In genomic region chr20:44950368-44950767, GRCh38 we compare ENCODE assay signal across 1 cellular context.
TF ChIP-seq lines count a peak whose summit lies in the region.

No MANE protein-coding gene starts in this region.

TF ChIP-seq in HepG2, 621 proteins besides CTCF, POLR2A, EP300 and RAD21:
- TF ChIP-seq ZNF724P (CRISPR knock-in tag; IDR thresholded peaks at IDR 0.05; ENCODE audit: borderline replicate concordance) = no peak
- peak; percentile 41; the same call in 1 of the 2 replicates for TF ChIP-seq MNT (IDR thresholded peaks at IDR 0.05)
TF ChIP-seq in HepG2: peak in this region for 1.
